ENCODE assay signal across 8 cellular contexts in genomic region chr22:37804886-37805857, GRCh38. TPM values are rescaled to one million over a fixed set of nuclear protein-coding genes. Genes with fewer than 3 reads are reported as not detected.
A peak's percentile ranks its signal among the peaks of the same experiment; 100 is the strongest.
DNase-seq lines count a peak whose midpoint lies in the region; ATAC-seq, FAIRE-seq and TF ChIP-seq lines count a peak whose summit lies in the region.

No MANE protein-coding gene starts in this region.

- peak overlapping the region; percentile 98 for H3K4me3 Mint-ChIP-seq in nephron progenitor cell
- H3K4me3 Mint-ChIP-seq in stimulated activated naive CD8-positive, alpha-beta T cell treated with anti-CD3 and anti-CD28 coated beads, Interleukin-15, amount 100 ng/mL, for 72 hours = peak overlapping the region; percentile 81

- peak overlapping the region; percentile 64 for H3K27ac ChIP-seq in SJSA1
- H3K27ac ChIP-seq in foreskin keratinocyte = peak overlapping the region; percentile 82

- H3K36me3 ChIP-seq in SJSA1 = no peaks in the 10 kb centered on the region

- peak; percentile 89 for DNase-seq in Ammon's horn (ENCODE audit: low spot score)
- DNase-seq in HTR-8/SVneo (ENCODE audit: insufficient read length, low spot score) = peak; percentile 62
- peak; percentile 79 to 87 for DNase-seq in SJSA1 (ENCODE audit: low read depth in 1 of 2, low spot score in 2 of 2)
- peak; percentile 77 for DNase-seq in activated naive CD4-positive, alpha-beta T cell treated with Interleukin-2 at 50 U/mL for 16 hours
- DNase-seq in foreskin keratinocyte = peak; percentile 50 to 74
- peak; percentile 92 for DNase-seq in nephron progenitor cell
- DNase-seq in stimulated activated naive CD8-positive, alpha-beta T cell treated with anti-CD3 and anti-CD28 coated beads, Interleukin-15, amount 100 ng/mL, for 72 hours = peak; percentile 73 to 81

- no peak for FAIRE-seq in HTR-8/SVneo (lab: Jason Lieb, UNC)

- no peak for TF ChIP-seq CTCF in foreskin keratinocyte (conservative IDR thresholded peaks at IDR 0.05)
- no peak for TF ChIP-seq CTCF in nephron progenitor cell (IDR thresholded peaks at IDR 0.05)

- H3K9me3 ChIP-seq in SJSA1 (replicated peaks) = no peaks in the 10 kb centered on the region

- H3K27ac Mint-ChIP-seq in nephron progenitor cell = peak overlapping the region; percentile 83
- peak overlapping the region; percentile 88 to 93 for H3K27ac Mint-ChIP-seq in stimulated activated naive CD8-positive, alpha-beta T cell treated with anti-CD3 and anti-CD28 coated beads, Interleukin-15, amount 100 ng/mL, for 72 hours

- H3K27me3 ChIP-seq in SJSA1 (replicated peaks) = peaks cover 5% of the 10 kb centered on the region; the same call in 1 of the 2 replicates
- peaks cover 3% of the 10 kb centered on the region for H3K27me3 ChIP-seq in foreskin keratinocyte

- H3K27me3 Mint-ChIP-seq in nephron progenitor cell (ENCODE audit: low read depth, poor library complexity) = peaks cover 26% of the 10 kb centered on the region
- H3K27me3 Mint-ChIP-seq in stimulated activated naive CD8-positive, alpha-beta T cell treated with anti-CD3 and anti-CD28 coated beads, Interleukin-15, amount 100 ng/mL, for 72 hours = peaks cover 79% of the 10 kb centered on the region

- ATAC-seq in foreskin keratinocyte = peak; percentile 19
- ATAC-seq in stimulated activated naive CD8-positive, alpha-beta T cell treated with anti-CD3 and anti-CD28 coated beads, Interleukin-15, amount 100 ng/mL, for 72 hours = peak; percentile 33
- ATAC-seq in HG03159 (IDR thresholded peaks at IDR 0.05; ENCODE audit: unreplicated experiment) = no peak

- H3K4me1 ChIP-seq in SJSA1 (replicated peaks) (peaks cover 46% of the 10 kb centered on the region), foreskin keratinocyte (no peaks in the 10 kb centered on the region)

- H3K4me1 Mint-ChIP-seq in nephron progenitor cell = peaks cover 52% of the 10 kb centered on the region
- peaks cover 55% of the 10 kb centered on the region for H3K4me1 Mint-ChIP-seq in stimulated activated naive CD8-positive, alpha-beta T cell treated with anti-CD3 and anti-CD28 coated beads, Interleukin-15, amount 100 ng/mL, for 72 hours

- H3K36me3 Mint-ChIP-seq in nephron progenitor cell (ENCODE audit: low read depth) = peaks cover 6% of the 10 kb centered on the region

- H3K4me3 ChIP-seq in SJSA1 = peak overlapping the region; percentile 56

- peaks cover 2% of the 10 kb centered on the region for H3K9me3 Mint-ChIP-seq in nephron progenitor cell
- H3K9me3 Mint-ChIP-seq in stimulated activated naive CD8-positive, alpha-beta T cell treated with anti-CD3 and anti-CD28 coated beads, Interleukin-15, amount 100 ng/mL, for 72 hours = no peaks in the 10 kb centered on the region

RNA-seq across cellular contexts. Expression of gene GCAT, which starts 2.6 kb away (rescaled TPM):
- 54.7 and 60.9 TPM in 2 replicates for total RNA-seq in SJSA1 (2014; rRNA removed; shearing (Covaris generic))
- 17.5 and 20.1 TPM in 2 replicates for total RNA-seq in foreskin keratinocyte
- 20.8 and 22.9 TPM in 2 replicates for polyA plus RNA-seq in foreskin keratinocyte

RNA-seq across cellular contexts. Expression of gene GALR3, which starts 18.0 kb away (rescaled TPM):
- total RNA-seq in SJSA1 (2014; rRNA removed; shearing (Covaris generic)) = not detected in 2 replicates
- total RNA-seq in foreskin keratinocyte = not detected in 2 replicates
- polyA plus RNA-seq in foreskin keratinocyte = not detected in 2 replicates

RNA-seq across cellular contexts. Expression of gene ANKRD54, which starts 39.0 kb away (rescaled TPM):
- total RNA-seq in SJSA1 (2014; rRNA removed; shearing (Covaris generic)) = 43.8 and 71.2 TPM in 2 replicates
- 19.7 and 20.6 TPM in 2 replicates for total RNA-seq in foreskin keratinocyte
- 21.1 and 22.7 TPM in 2 replicates for polyA plus RNA-seq in foreskin keratinocyte

RNA-seq across cellular contexts. Expression of gene EIF3L, which starts 44.0 kb away (rescaled TPM):
- total RNA-seq in SJSA1 (2014; rRNA removed; shearing (Covaris generic)) = 204 and 252 TPM in 2 replicates
- 346 and 417 TPM in 2 replicates for total RNA-seq in foreskin keratinocyte
- polyA plus RNA-seq in foreskin keratinocyte = 386 and 396 TPM in 2 replicates
